In the genomic region with DNA sequence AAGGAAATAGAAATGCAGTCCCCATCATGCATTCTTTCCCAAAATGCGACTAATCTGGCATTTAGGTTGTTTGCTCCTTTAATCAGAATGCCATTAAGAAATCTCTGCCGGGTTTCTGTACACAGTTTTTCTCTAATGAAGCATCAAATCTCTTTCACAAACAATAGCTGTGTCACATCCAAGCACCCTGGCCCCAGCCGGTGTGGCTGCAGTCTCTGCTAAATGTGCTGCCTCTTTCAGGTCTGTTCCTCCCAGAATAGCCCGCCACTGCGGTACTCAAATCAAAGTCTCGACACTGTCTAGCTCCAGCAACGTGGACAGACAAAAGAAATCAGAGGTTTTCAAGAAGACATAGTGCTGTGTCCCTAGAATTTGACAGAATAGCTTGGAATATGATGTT, we compare ENCODE assay signal across 23 cellular contexts.
"Had no signal": no experiment of that assay in that cellular context is flagged by ENCODE, and none has a peak within 500 bp of the region (broad histone marks: within the 10 kb centered on the region; RNA-seq: fewer than 3 reads in every experiment).

No MANE protein-coding gene starts in this region.

- H3K27ac ChIP-seq: hepatocyte, left ventricle myocardium inferior, spleen, testis, upper lobe of right lung had no signal

- H3K4me1 Mint-ChIP-seq: activated CD4-positive, alpha-beta memory T cell treated with anti-CD3 and anti-CD28 coated beads, Interleukin-2, amount 10 ng/mL, durations not matched to agents 7 days and 5 days; activated naive CD4-positive, alpha-beta T cell treated with anti-CD3 and anti-CD28 coated beads, Interleukin-2, amount 10 ng/mL, durations not matched to agents 7 days and 5 days; T-helper 17 cell had no signal

- H3K36me3 Mint-ChIP-seq: activated naive CD4-positive, alpha-beta T cell treated with anti-CD3 and anti-CD28 coated beads, Interleukin-2, amount 10 ng/mL, durations not matched to agents 7 days and 5 days had no signal

- H3K9me3 ChIP-seq: left ventricle myocardium inferior, spleen, testis, upper lobe of right lung had no signal

- H3K27me3 ChIP-seq: dorsolateral prefrontal cortex, hepatocyte, spleen, testis, upper lobe of right lung had no signal

- ATAC-seq: effector memory CD8-positive, alpha-beta T cell; esophagus mucosa; sciatic nerve; T-helper 17 cell; upper lobe of right lung had no signal

- H3K27ac Mint-ChIP-seq: activated CD4-positive, alpha-beta memory T cell treated with anti-CD3 and anti-CD28 coated beads, Interleukin-2, amount 10 ng/mL, durations not matched to agents 7 days and 5 days; activated naive CD4-positive, alpha-beta T cell treated with anti-CD3 and anti-CD28 coated beads, Interleukin-2, amount 10 ng/mL, durations not matched to agents 7 days and 5 days; activated naive CD8-positive, alpha-beta T cell treated with anti-CD3 and anti-CD28 coated beads, Interleukin-2, amount 50 U/mL, for 24 hours; effector memory CD8-positive, alpha-beta T cell; nephron; T-helper 17 cell had no signal

- H3K36me3 ChIP-seq: left ventricle myocardium inferior, spleen, upper lobe of right lung had no signal

- H3K4me3 ChIP-seq: dorsolateral prefrontal cortex, hepatocyte, left ventricle myocardium inferior, spleen, testis, upper lobe of right lung had no signal

- H3K4me3 Mint-ChIP-seq: activated CD4-positive, alpha-beta memory T cell treated with anti-CD3 and anti-CD28 coated beads, Interleukin-2, amount 10 ng/mL, durations not matched to agents 7 days and 5 days; activated naive CD4-positive, alpha-beta T cell treated with anti-CD3 and anti-CD28 coated beads, Interleukin-2, amount 10 ng/mL, durations not matched to agents 7 days and 5 days; activated naive CD8-positive, alpha-beta T cell treated with anti-CD3 and anti-CD28 coated beads, Interleukin-2, amount 50 U/mL, for 24 hours; effector memory CD8-positive, alpha-beta T cell; nephron; T-helper 17 cell had no signal

- H3K27me3 Mint-ChIP-seq: activated CD4-positive, alpha-beta memory T cell treated with anti-CD3 and anti-CD28 coated beads, Interleukin-2, amount 10 ng/mL, durations not matched to agents 7 days and 5 days had no signal

- DNase-seq: activated CD4-positive, alpha-beta memory T cell treated with anti-CD3 and anti-CD28 coated beads, Interleukin-2, amount 10 ng/mL, durations not matched to agents 7 days and 5 days; activated CD4-positive, alpha-beta T cell treated with anti-CD3 and anti-CD28 coated beads for 48 hours; activated effector memory CD4-positive, alpha-beta T cell treated with anti-CD3 and anti-CD28 coated beads, Interleukin-2, amount 50 U/mL, for 16 hours; activated naive CD4-positive, alpha-beta T cell treated with anti-CD3 and anti-CD28 coated beads, Interleukin-2, amount 10 ng/mL, durations not matched to agents 7 days and 5 days; activated naive CD8-positive, alpha-beta T cell treated with anti-CD3 and anti-CD28 coated beads, Interleukin-2, amount 50 U/mL, for 24 hours; activated T-cell treated with anti-CD3 and anti-CD28 coated beads for 4 hours; anterior cingulate cortex; central memory CD4-positive, alpha-beta T cell; dorsolateral prefrontal cortex; effector memory CD8-positive, alpha-beta T cell; glutamatergic neuron; left ventricle myocardium inferior; posterior cingulate gyrus; spleen; stimulated activated CD4-positive, alpha-beta T cell treated with anti-CD3 and anti-CD28 coated beads, Interleukin-4, amount 100 ng/mL, for 1 hour; stimulated activated naive CD4-positive, alpha-beta T cell; T-helper 17 cell; upper lobe of right lung had no signal

- H3K4me1 ChIP-seq: left ventricle myocardium inferior, spleen, upper lobe of right lung had no signal

- H3K9me3 Mint-ChIP-seq: activated CD4-positive, alpha-beta memory T cell treated with anti-CD3 and anti-CD28 coated beads, Interleukin-2, amount 10 ng/mL, durations not matched to agents 7 days and 5 days; activated naive CD4-positive, alpha-beta T cell treated with anti-CD3 and anti-CD28 coated beads, Interleukin-2, amount 10 ng/mL, durations not matched to agents 7 days and 5 days; effector memory CD8-positive, alpha-beta T cell; nephron had no signal
